Comparison of ENCODE assay signal across 23 cellular contexts in the genomic region with DNA sequence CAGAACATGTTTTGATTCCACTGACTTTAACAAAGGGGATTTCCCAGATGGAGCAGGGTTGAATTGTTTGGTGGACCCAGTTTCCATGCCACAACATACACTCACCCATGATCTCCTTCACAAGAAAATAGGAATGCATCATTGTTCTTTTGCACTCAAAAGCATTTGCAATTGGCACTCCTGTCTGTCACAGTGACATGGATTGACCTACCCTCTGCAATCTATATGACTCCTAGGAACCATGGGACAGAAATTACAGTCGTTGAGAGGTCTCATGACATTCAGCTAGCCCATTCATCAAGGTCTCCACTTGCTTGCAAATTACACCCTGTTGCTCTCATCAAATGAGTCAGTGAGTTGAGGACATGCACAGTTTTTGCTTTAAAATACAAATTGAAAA.
A peak's percentile ranks its signal among the peaks of the same experiment; 100 is the strongest.
DNase-seq lines count a peak whose midpoint lies in the region; FAIRE-seq and TF ChIP-seq lines count a peak whose summit lies in the region.
"Had no signal": no experiment of that assay in that cellular context is flagged by ENCODE, and none has a peak within 500 bp of the region (broad histone marks: within the 10 kb centered on the region; RNA-seq: fewer than 3 reads in every experiment).

No MANE protein-coding gene starts in this region.

- H3K27me3 Mint-ChIP-seq in mesothelial cell of epicardium (ENCODE audit: low read depth): no peaks in the 10 kb centered on the region
- H3K27me3 Mint-ChIP-seq: CD4-positive, alpha-beta T cell had no signal

- DNase-seq in NCI-H2227 (lab: John Stamatoyannopoulos, UW; ENCODE audit: unreplicated experiment) (peak; percentile 88), bronchial epithelial cell (ENCODE audit: low read depth) (no peak), NCI-H1694 treated with DMSO at 0.1 percent for 48 hours (lab: John Stamatoyannopoulos, UW) (no peak), AG08396 (ENCODE audit: low spot score) (no peak), mesothelial cell of epicardium (ENCODE audit: low spot score in 2 of 2, unreplicated experiment in 2 of 2) (no peak)
- DNase-seq: 8988T; ACHN; CD4-positive, alpha-beta T cell; CD8-positive, alpha-beta memory T cell; DMS 273 treated with DMSO at 0.1 percent for 48 hours; DMS79; EL; GDM1; GM23248; H7; HCEC 1CT had no signal

- H3K4me3 Mint-ChIP-seq in mesothelial cell of epicardium: no peak overlapping the region
- H3K4me3 Mint-ChIP-seq: CD14-positive monocyte; CD4-positive, alpha-beta T cell; CD8-positive, alpha-beta memory T cell had no signal

- H3K9ac ChIP-seq in BLaER1: no peak overlapping the region
- H3K9ac ChIP-seq: GM23248 had no signal

- H3K27me3 ChIP-seq in BLaER1 (no peaks in the 10 kb centered on the region), bronchial epithelial cell (ENCODE audit: control insufficient read depth, insufficient read depth, low read length) (peaks cover under 1% of the 10 kb centered on the region)

- no peaks in the 10 kb centered on the region for H3K36me3 Mint-ChIP-seq in mesothelial cell of epicardium

- TF ChIP-seq CTCF in bronchial epithelial cell (IDR thresholded peaks at IDR 0.05; ENCODE audit: insufficient read depth, low read length, severe bottlenecking): no peak
- no peak for TF ChIP-seq CTCF in mesothelial cell of epicardium (IDR thresholded peaks at IDR 0.05; ENCODE audit: unreplicated experiment)

- H3K4me3 ChIP-seq in BLaER1 (no peak overlapping the region), bronchial epithelial cell (ENCODE audit: low read depth, low read length) (no peak overlapping the region)
- H3K4me3 ChIP-seq: A549, GM12878, GM23248 had no signal

- peaks cover 3% of the 10 kb centered on the region for H3K4me1 Mint-ChIP-seq in mesothelial cell of epicardium

- peak overlapping the region; percentile 96 for H3K27ac ChIP-seq in BLaER1
- H3K27ac ChIP-seq: A549, GM23248 had no signal

- peak; percentile 13 for FAIRE-seq in bronchial epithelial cell (lab: Jason Lieb, UNC)
- FAIRE-seq: A549, D721Med, GM12878, GM19239, H1 had no signal

- H3K36me3 ChIP-seq in BLaER1 (peaks cover 14% of the 10 kb centered on the region; the same call in 1 of the 2 replicates), bronchial epithelial cell (ENCODE audit: control insufficient read depth, insufficient read depth, low read length) (no peaks in the 10 kb centered on the region)

- peak overlapping the region; percentile 91 for H3K4me2 ChIP-seq in BLaER1
- H3K4me2 ChIP-seq: A549 had no signal

- H3K9me3 ChIP-seq in BLaER1: peaks cover 39% of the 10 kb centered on the region
- H3K9me3 ChIP-seq: A549 had no signal

- peaks cover 70% of the 10 kb centered on the region for H3K4me1 ChIP-seq in BLaER1
- H3K4me1 ChIP-seq: A549 had no signal

- H3K9me3 Mint-ChIP-seq in mesothelial cell of epicardium: peaks cover 22% of the 10 kb centered on the region

- H3K27ac Mint-ChIP-seq in mesothelial cell of epicardium: no peak overlapping the region
- H3K27ac Mint-ChIP-seq: CD14-positive monocyte; CD4-positive, alpha-beta T cell; CD8-positive, alpha-beta memory T cell had no signal

- no peaks in the 10 kb centered on the region for H4K20me1 ChIP-seq in BLaER1
